Comparison of ENCODE assay signal across 1 cellular context in the genomic region with DNA sequence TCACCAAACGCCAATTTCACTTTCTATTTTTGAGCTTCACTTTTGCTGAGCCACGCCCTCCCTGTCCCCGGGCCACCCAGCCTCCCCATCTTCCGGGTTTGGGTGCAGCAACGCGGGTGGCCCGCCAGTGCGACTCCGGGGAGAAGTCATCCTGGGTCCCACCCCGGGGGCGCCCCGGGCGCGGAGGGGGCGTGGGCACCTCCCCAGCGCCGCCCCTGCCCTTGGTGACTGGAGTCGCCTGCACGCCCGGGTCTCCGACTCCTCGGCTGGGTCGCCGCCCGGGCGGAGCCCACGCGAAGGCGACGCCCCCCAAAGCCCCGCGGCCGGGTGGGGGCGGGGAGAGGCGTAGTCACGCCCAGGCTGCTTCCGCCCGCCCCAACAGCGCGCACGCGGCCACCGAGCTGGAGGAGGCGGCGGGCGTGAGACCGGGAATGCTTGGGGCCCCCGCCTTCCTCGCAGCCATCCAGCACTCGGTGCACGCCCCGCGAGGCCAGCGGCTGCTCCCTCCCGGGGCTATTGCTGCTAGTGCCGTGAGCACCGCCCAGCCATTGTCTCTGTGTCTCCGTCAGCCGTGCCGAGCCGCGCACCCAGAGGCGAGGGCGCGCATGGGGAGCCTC.
TF ChIP-seq lines count a peak whose summit lies in the region.

No MANE protein-coding gene starts in this region.

TF ChIP-seq in HepG2, 621 proteins besides CTCF, POLR2A, EP300 and RAD21 (continued from another document and continues in another):
- TF ChIP-seq, protein P1, sequence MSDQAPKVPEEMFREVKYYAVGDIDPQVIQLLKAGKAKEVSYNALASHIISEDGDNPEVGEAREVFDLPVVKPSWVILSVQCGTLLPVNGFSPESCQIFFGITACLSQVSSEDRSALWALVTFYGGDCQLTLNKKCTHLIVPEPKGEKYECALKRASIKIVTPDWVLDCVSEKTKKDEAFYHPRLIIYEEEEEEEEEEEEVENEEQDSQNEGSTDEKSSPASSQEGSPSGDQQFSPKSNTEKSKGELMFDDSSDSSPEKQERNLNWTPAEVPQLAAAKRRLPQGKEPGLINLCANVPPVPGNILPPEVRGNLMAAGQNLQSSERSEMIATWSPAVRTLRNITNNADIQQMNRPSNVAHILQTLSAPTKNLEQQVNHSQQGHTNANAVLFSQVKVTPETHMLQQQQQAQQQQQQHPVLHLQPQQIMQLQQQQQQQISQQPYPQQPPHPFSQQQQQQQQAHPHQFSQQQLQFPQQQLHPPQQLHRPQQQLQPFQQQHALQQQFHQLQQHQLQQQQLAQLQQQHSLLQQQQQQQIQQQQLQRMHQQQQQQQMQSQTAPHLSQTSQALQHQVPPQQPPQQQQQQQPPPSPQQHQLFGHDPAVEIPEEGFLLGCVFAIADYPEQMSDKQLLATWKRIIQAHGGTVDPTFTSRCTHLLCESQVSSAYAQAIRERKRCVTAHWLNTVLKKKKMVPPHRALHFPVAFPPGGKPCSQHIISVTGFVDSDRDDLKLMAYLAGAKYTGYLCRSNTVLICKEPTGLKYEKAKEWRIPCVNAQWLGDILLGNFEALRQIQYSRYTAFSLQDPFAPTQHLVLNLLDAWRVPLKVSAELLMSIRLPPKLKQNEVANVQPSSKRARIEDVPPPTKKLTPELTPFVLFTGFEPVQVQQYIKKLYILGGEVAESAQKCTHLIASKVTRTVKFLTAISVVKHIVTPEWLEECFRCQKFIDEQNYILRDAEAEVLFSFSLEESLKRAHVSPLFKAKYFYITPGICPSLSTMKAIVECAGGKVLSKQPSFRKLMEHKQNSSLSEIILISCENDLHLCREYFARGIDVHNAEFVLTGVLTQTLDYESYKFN (CRISPR knock-in tag; conservative IDR thresholded peaks at IDR 0.05), result 0 out of 2 replicates have a peak, but pooled peaks have one; percentile 21
- TF ChIP-seq, protein P2, sequence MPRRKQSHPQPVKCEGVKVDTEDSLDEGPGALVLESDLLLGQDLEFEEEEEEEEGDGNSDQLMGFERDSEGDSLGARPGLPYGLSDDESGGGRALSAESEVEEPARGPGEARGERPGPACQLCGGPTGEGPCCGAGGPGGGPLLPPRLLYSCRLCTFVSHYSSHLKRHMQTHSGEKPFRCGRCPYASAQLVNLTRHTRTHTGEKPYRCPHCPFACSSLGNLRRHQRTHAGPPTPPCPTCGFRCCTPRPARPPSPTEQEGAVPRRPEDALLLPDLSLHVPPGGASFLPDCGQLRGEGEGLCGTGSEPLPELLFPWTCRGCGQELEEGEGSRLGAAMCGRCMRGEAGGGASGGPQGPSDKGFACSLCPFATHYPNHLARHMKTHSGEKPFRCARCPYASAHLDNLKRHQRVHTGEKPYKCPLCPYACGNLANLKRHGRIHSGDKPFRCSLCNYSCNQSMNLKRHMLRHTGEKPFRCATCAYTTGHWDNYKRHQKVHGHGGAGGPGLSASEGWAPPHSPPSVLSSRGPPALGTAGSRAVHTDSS (CRISPR knock-in tag; conservative IDR thresholded peaks at IDR 0.05), result no peak
- no peak for TF ChIP-seq XRCC5 (optimal IDR thresholded peaks at IDR 0.05; ENCODE audit: low read length)
- TF ChIP-seq ZBTB42 (CRISPR knock-in tag; IDR thresholded peaks at IDR 0.05), result no peak
- no peak for TF ChIP-seq ZNF792 (CRISPR knock-in tag; IDR thresholded peaks at IDR 0.05)
- TF ChIP-seq ASH2L (IDR thresholded peaks at IDR 0.05; ENCODE audit: insufficient read length, low read depth, low read length), result peak; percentile 61
- no peak for TF ChIP-seq ZNF251 (CRISPR knock-in tag; IDR thresholded peaks at IDR 0.05)
- no peak for TF ChIP-seq ZFP82 (CRISPR knock-in tag; IDR thresholded peaks at IDR 0.05; ENCODE audit: borderline replicate concordance)
- TF ChIP-seq FOXA3 (CRISPR knock-in tag; IDR thresholded peaks at IDR 0.05), result no peak
- TF ChIP-seq, protein P3, sequence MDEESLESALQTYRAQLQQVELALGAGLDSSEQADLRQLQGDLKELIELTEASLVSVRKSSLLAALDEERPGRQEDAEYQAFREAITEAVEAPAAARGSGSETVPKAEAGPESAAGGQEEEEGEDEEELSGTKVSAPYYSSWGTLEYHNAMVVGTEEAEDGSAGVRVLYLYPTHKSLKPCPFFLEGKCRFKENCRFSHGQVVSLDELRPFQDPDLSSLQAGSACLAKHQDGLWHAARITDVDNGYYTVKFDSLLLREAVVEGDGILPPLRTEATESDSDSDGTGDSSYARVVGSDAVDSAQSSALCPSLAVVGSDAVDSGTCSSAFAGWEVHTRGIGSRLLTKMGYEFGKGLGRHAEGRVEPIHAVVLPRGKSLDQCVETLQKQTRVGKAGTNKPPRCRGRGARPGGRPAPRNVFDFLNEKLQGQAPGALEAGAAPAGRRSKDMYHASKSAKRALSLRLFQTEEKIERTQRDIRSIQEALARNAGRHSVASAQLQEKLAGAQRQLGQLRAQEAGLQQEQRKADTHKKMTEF (CRISPR knock-in tag; IDR thresholded peaks at IDR 0.05), result peak; percentile 62
- no peak for TF ChIP-seq CBX5 (CRISPR knock-in tag; IDR thresholded peaks at IDR 0.05; ENCODE audit: borderline replicate concordance)
- no peak for TF ChIP-seq ZNF382 (CRISPR knock-in tag; IDR thresholded peaks at IDR 0.05; ENCODE audit: borderline replicate concordance)
- no peak for TF ChIP-seq ATF7 (IDR thresholded peaks at IDR 0.05)
- no peak for TF ChIP-seq ATF7 (CRISPR knock-in tag; IDR thresholded peaks at IDR 0.05)
- TF ChIP-seq ZNF12 (CRISPR knock-in tag; IDR thresholded peaks at IDR 0.05), result no peak
- TF ChIP-seq, protein P4, sequence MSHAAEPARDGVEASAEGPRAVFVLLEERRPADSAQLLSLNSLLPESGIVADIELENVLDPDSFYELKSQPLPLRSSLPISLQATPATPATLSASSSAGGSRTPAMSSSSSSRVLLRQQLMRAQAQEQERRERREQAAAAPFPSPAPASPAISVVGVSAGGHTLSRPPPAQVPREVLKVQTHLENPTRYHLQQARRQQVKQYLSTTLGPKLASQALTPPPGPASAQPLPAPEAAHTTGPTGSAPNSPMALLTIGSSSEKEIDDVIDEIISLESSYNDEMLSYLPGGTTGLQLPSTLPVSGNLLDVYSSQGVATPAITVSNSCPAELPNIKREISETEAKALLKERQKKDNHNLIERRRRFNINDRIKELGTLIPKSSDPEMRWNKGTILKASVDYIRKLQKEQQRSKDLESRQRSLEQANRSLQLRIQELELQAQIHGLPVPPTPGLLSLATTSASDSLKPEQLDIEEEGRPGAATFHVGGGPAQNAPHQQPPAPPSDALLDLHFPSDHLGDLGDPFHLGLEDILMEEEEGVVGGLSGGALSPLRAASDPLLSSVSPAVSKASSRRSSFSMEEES (CRISPR knock-in tag; IDR thresholded peaks at IDR 0.05), result no peak
- no peak for TF ChIP-seq KDM5B (CRISPR knock-in tag; IDR thresholded peaks at IDR 0.05; ENCODE audit: borderline replicate concordance)
- no peak for TF ChIP-seq TCF7 (IDR thresholded peaks at IDR 0.05; ENCODE audit: low read depth)
- TF ChIP-seq HOXA9 (CRISPR knock-in tag; IDR thresholded peaks at IDR 0.05; ENCODE audit: borderline replicate concordance), result no peak
- TF ChIP-seq MIER2 (CRISPR knock-in tag; IDR thresholded peaks at IDR 0.05), result no peak
- TF ChIP-seq ZNF20 (CRISPR knock-in tag; IDR thresholded peaks at IDR 0.05), result no peak
- TF ChIP-seq ZNF17 (CRISPR knock-in tag; IDR thresholded peaks at IDR 0.05), result no peak
- TF ChIP-seq KMT2B (CRISPR knock-in tag; IDR thresholded peaks at IDR 0.05), result no peak
- no peak for TF ChIP-seq CCAR2 (optimal IDR thresholded peaks at IDR 0.05; ENCODE audit: low read depth, low read length)
- TF ChIP-seq ZNF563 (CRISPR knock-in tag; IDR thresholded peaks at IDR 0.05), result no peak
- TF ChIP-seq BHLHE40 (IDR thresholded peaks at IDR 0.05; ENCODE audit: low read length), result no peak
- TF ChIP-seq, protein P5, sequence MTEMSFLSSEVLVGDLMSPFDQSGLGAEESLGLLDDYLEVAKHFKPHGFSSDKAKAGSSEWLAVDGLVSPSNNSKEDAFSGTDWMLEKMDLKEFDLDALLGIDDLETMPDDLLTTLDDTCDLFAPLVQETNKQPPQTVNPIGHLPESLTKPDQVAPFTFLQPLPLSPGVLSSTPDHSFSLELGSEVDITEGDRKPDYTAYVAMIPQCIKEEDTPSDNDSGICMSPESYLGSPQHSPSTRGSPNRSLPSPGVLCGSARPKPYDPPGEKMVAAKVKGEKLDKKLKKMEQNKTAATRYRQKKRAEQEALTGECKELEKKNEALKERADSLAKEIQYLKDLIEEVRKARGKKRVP (CRISPR knock-in tag; IDR thresholded peaks at IDR 0.05), result no peak
- TF ChIP-seq, protein P6, sequence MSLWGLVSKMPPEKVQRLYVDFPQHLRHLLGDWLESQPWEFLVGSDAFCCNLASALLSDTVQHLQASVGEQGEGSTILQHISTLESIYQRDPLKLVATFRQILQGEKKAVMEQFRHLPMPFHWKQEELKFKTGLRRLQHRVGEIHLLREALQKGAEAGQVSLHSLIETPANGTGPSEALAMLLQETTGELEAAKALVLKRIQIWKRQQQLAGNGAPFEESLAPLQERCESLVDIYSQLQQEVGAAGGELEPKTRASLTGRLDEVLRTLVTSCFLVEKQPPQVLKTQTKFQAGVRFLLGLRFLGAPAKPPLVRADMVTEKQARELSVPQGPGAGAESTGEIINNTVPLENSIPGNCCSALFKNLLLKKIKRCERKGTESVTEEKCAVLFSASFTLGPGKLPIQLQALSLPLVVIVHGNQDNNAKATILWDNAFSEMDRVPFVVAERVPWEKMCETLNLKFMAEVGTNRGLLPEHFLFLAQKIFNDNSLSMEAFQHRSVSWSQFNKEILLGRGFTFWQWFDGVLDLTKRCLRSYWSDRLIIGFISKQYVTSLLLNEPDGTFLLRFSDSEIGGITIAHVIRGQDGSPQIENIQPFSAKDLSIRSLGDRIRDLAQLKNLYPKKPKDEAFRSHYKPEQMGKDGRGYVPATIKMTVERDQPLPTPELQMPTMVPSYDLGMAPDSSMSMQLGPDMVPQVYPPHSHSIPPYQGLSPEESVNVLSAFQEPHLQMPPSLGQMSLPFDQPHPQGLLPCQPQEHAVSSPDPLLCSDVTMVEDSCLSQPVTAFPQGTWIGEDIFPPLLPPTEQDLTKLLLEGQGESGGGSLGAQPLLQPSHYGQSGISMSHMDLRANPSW (CRISPR knock-in tag; IDR thresholded peaks at IDR 0.05; ENCODE audit: borderline replicate concordance), result no peak
- TF ChIP-seq KDM4B (CRISPR knock-in tag; IDR thresholded peaks at IDR 0.05), result no peak
- no peak for TF ChIP-seq SMARCC2 (IDR thresholded peaks at IDR 0.05)
- no peak for TF ChIP-seq CHD2 (IDR thresholded peaks at IDR 0.05; ENCODE audit: low read depth, low read length)
- TF ChIP-seq CC2D1A (CRISPR knock-in tag; IDR thresholded peaks at IDR 0.05), result no peak
- no peak for TF ChIP-seq NAIF1 (CRISPR knock-in tag; IDR thresholded peaks at IDR 0.05; ENCODE audit: borderline replicate concordance)
- TF ChIP-seq, protein P7, sequence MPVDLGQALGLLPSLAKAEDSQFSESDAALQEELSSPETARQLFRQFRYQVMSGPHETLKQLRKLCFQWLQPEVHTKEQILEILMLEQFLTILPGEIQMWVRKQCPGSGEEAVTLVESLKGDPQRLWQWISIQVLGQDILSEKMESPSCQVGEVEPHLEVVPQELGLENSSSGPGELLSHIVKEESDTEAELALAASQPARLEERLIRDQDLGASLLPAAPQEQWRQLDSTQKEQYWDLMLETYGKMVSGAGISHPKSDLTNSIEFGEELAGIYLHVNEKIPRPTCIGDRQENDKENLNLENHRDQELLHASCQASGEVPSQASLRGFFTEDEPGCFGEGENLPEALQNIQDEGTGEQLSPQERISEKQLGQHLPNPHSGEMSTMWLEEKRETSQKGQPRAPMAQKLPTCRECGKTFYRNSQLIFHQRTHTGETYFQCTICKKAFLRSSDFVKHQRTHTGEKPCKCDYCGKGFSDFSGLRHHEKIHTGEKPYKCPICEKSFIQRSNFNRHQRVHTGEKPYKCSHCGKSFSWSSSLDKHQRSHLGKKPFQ (CRISPR knock-in tag; IDR thresholded peaks at IDR 0.05; ENCODE audit: insufficient replicate concordance), result no peak
- TF ChIP-seq ZNF496 (CRISPR knock-in tag; IDR thresholded peaks at IDR 0.05; ENCODE audit: insufficient replicate concordance), result no peak
- TF ChIP-seq, protein P8, sequence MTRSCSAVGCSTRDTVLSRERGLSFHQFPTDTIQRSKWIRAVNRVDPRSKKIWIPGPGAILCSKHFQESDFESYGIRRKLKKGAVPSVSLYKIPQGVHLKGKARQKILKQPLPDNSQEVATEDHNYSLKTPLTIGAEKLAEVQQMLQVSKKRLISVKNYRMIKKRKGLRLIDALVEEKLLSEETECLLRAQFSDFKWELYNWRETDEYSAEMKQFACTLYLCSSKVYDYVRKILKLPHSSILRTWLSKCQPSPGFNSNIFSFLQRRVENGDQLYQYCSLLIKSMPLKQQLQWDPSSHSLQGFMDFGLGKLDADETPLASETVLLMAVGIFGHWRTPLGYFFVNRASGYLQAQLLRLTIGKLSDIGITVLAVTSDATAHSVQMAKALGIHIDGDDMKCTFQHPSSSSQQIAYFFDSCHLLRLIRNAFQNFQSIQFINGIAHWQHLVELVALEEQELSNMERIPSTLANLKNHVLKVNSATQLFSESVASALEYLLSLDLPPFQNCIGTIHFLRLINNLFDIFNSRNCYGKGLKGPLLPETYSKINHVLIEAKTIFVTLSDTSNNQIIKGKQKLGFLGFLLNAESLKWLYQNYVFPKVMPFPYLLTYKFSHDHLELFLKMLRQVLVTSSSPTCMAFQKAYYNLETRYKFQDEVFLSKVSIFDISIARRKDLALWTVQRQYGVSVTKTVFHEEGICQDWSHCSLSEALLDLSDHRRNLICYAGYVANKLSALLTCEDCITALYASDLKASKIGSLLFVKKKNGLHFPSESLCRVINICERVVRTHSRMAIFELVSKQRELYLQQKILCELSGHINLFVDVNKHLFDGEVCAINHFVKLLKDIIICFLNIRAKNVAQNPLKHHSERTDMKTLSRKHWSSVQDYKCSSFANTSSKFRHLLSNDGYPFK (CRISPR knock-in tag; IDR thresholded peaks at IDR 0.05; ENCODE audit: borderline replicate concordance), result no peak
- peak; percentile 75 for TF ChIP-seq SAP130 (CRISPR knock-in tag; IDR thresholded peaks at IDR 0.05; ENCODE audit: low read depth)
- TF ChIP-seq, protein P9, sequence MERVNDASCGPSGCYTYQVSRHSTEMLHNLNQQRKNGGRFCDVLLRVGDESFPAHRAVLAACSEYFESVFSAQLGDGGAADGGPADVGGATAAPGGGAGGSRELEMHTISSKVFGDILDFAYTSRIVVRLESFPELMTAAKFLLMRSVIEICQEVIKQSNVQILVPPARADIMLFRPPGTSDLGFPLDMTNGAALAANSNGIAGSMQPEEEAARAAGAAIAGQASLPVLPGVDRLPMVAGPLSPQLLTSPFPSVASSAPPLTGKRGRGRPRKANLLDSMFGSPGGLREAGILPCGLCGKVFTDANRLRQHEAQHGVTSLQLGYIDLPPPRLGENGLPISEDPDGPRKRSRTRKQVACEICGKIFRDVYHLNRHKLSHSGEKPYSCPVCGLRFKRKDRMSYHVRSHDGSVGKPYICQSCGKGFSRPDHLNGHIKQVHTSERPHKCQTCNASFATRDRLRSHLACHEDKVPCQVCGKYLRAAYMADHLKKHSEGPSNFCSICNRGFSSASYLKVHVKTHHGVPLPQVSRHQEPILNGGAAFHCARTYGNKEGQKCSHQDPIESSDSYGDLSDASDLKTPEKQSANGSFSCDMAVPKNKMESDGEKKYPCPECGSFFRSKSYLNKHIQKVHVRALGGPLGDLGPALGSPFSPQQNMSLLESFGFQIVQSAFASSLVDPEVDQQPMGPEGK (CRISPR knock-in tag; IDR thresholded peaks at IDR 0.05), result peak; percentile 69; the same call in 1 of the 2 replicates
- no peak for TF ChIP-seq SOX13 (IDR thresholded peaks at IDR 0.05)
- TF ChIP-seq SOX13 (CRISPR knock-in tag; conservative IDR thresholded peaks at IDR 0.05 in 1 of 2, IDR thresholded peaks at IDR 0.05 in 1 of 2), result peak in 1 of 2 experiments; percentile 26; a peak in 1 of 4 replicates
- TF ChIP-seq, protein P10, sequence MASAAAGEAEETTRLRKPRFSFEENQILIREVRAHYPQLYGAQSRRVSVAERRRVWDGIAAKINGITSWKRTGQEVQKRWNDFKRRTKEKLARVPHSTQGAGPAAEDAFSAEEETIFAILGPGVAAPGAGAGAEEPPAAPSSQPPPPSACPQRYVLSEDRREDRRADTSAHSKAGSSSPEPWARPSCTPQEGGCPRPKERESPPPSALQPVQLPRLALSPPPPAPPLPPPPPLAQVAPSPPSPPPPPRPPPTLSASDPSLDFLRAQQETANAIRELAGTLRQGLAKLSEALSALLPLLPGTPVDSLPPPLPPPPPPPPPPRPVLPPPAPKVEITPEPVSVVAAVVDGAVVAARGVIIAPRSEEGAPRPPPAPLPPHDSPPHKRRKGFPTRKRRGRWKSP (CRISPR knock-in tag; IDR thresholded peaks at IDR 0.05), result no peak
